In the genomic region with DNA sequence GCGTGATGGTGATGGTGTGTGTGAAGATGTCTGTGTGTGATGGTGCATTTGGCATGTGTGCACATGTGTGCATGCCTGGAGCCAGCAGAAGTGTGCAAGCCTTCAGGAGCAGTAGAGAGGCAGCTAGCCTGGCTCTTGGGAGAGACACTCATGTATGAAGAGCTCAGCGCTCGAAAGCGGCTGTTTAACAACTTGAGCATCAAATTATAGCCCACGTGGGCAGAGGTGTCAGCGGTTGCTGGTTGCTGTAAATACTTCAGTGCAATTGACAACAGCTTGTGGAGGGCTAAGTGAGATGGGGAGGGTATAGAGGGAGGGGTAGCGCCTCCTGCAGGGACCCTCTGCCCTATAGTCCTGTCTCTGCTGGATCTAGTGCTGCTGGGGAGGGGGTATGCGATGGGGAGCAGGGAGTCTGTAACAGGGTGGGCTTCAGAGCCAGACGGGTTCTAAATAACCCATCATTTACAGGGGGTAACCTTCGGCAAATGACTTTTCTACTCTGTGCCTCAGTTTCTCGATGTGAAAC, we compare ENCODE assay signal across 28 cellular contexts. TPM values are rescaled to one million over a fixed set of nuclear protein-coding genes. Genes with fewer than 3 reads are reported as not detected.
DNase-seq lines count a peak whose midpoint lies in the region; ATAC-seq and TF ChIP-seq lines count a peak whose summit lies in the region.
"Had no signal": no experiment of that assay in that cellular context is flagged by ENCODE, and none has a peak within 500 bp of the region (broad histone marks: within the 10 kb centered on the region; RNA-seq: fewer than 3 reads in every experiment).

No MANE protein-coding gene starts in this region.

- no peak overlapping the region for H3K4me3 Mint-ChIP-seq in GM23338
- H3K4me3 Mint-ChIP-seq: IgD-negative memory B cell; T-helper 1 cell treated with Interleukin-12 subunit alpha and Interleukin-12 subunit beta and Interleukin-4 antibody, amounts not matched to agents 30 μg/mL and 1 μg/mL, for 36 hours had no signal

- H3K79me2 ChIP-seq in GM23338 (replicated peaks; ENCODE audit: insufficient read depth), result no peaks in the 10 kb centered on the region

- H3K27ac ChIP-seq in GM23338 (ENCODE audit: low read depth), result no peak overlapping the region
- no peak overlapping the region for H3K27ac ChIP-seq in foreskin keratinocyte
- no peak overlapping the region for H3K27ac ChIP-seq in dorsolateral prefrontal cortex
- H3K27ac ChIP-seq: BLaER1 treated with 17β-estradiol and CSF1 and Interleukin-3, amounts not matched to agents 10 nM and 100 nM; right atrium auricular region; upper lobe of left lung had no signal

- no peaks in the 10 kb centered on the region; the same call in 2 of the 3 replicates for H3K9me3 Mint-ChIP-seq in GM23338
- H3K9me3 Mint-ChIP-seq: T-helper 1 cell treated with Interleukin-12 subunit alpha and Interleukin-12 subunit beta and Interleukin-4 antibody, amounts not matched to agents 30 μg/mL and 1 μg/mL, for 36 hours had no signal

- no peaks in the 10 kb centered on the region for H3K36me3 Mint-ChIP-seq in GM23338 (ENCODE audit: low read depth)
- H3K36me3 Mint-ChIP-seq: IgD-negative memory B cell had no signal

- H3K4me1 Mint-ChIP-seq in GM23338, result peaks cover 27% of the 10 kb centered on the region
- H3K4me1 Mint-ChIP-seq: IgD-negative memory B cell had no signal

- H2AFZ ChIP-seq in GM23338, result no peak overlapping the region

- TF ChIP-seq CTCF in GM23338 (conservative IDR thresholded peaks at IDR 0.05; ENCODE audit: low read depth in 2 of 2) (peak; percentile 18 to 38; a peak in 3 of 4 replicates), foreskin keratinocyte (conservative IDR thresholded peaks at IDR 0.05) (no peak), dorsolateral prefrontal cortex (IDR thresholded peaks at IDR 0.05 in 54 of 56, conservative IDR thresholded peaks at IDR 0.05 in 2 of 56; ENCODE audit: low read depth in 1 of 56, partially characterized antibody in 56 of 56) (no peak)

- no peaks in the 10 kb centered on the region for H4K20me1 ChIP-seq in GM23338 (replicated peaks; ENCODE audit: insufficient read depth)
- H4K20me1 ChIP-seq: BLaER1 treated with 17β-estradiol and CSF1 and Interleukin-3, amounts not matched to agents 10 nM and 100 nM had no signal

- H3F3A ChIP-seq in GM23338 (replicated peaks; ENCODE audit: low read depth), result no peaks in the 10 kb centered on the region

- ATAC-seq in GM23338, result peak; percentile 66
- ATAC-seq in foreskin keratinocyte, result peak; percentile 13
- ATAC-seq: activated CD4-positive, CD25-positive, alpha-beta regulatory T cell treated with anti-CD3 and anti-CD28 coated beads, Interleukin-2, amount 50 U/mL, for 24 hours; HCT116; left ventricle myocardium superior; PC-3 had no signal

- no peak for DNase-seq in GM23338 (ENCODE audit: low spot score)
- peak; percentile 65 for DNase-seq in NCI-H187 treated with DMSO at 0.1 percent for 48 hours (lab: John Stamatoyannopoulos, UW)
- DNase-seq in NCI-H345 treated with DMSO at 0.1 percent for 48 hours (lab: John Stamatoyannopoulos, UW; ENCODE audit: unreplicated experiment), result peak; percentile 60
- no peak for DNase-seq in foreskin keratinocyte
- no peak for DNase-seq in dorsolateral prefrontal cortex
- DNase-seq in SKM-1 (lab: John Stamatoyannopoulos, UW; ENCODE audit: unreplicated experiment), result no peak
- DNase-seq in inferior parietal cortex (ENCODE audit: extremely low spot score), result no peak
- DNase-seq: activated CD4-positive, alpha-beta T cell treated with anti-CD3 and anti-CD28 coated beads, Interleukin-2, amount 50 U/mL, for 48 hours; activated naive CD4-positive, alpha-beta T cell; central memory CD4-positive, alpha-beta T cell; cortex of kidney; erythroblast; GDM1; left ventricle myocardium superior; NK-92 treated with Interleukin-12 subunit alpha and Interleukin-12 subunit beta, amount 100 ng/mL, for 24 hours; PC-3; posterior cingulate gyrus; SK-N-SH; small intestine; stimulated activated naive CD4-positive, alpha-beta T cell; upper lobe of left lung had no signal

- H3K27me3 ChIP-seq in GM23338 (ENCODE audit: insufficient read depth) (peaks cover 14% of the 10 kb centered on the region; the same call in 1 of the 2 replicates), foreskin keratinocyte (peaks cover 61% of the 10 kb centered on the region), dorsolateral prefrontal cortex (peaks cover 0 to 88% (median 59%) of the 10 kb centered on the region in 45 donors)
- H3K27me3 ChIP-seq: BLaER1 treated with 17β-estradiol and CSF1 and Interleukin-3, amounts not matched to agents 10 nM and 100 nM; right atrium auricular region; upper lobe of left lung had no signal

- H3K4me2 ChIP-seq in GM23338, result peak overlapping the region; percentile 58
- H3K4me2 ChIP-seq: BLaER1 treated with 17β-estradiol and CSF1 and Interleukin-3, amounts not matched to agents 10 nM and 100 nM; SK-N-SH had no signal

- intact Hi-C loops in dorsolateral prefrontal cortex (cut with DNase I), result no loop called here

- H3K27me3 Mint-ChIP-seq in GM23338 (ENCODE audit: insufficient read depth, low read depth, poor library complexity), result peaks cover 15% of the 10 kb centered on the region

- H3K36me3 ChIP-seq in GM23338 (ENCODE audit: insufficient read depth), result no peaks in the 10 kb centered on the region
- H3K36me3 ChIP-seq: BLaER1 treated with 17β-estradiol and CSF1 and Interleukin-3, amounts not matched to agents 10 nM and 100 nM; right atrium auricular region; upper lobe of left lung had no signal

- peak overlapping the region; percentile 13; the same call in 1 of the 2 replicates for H3K4me3 ChIP-seq in GM23338
- H3K4me3 ChIP-seq in dorsolateral prefrontal cortex, result no peak overlapping the region
- H3K4me3 ChIP-seq: BLaER1 treated with 17β-estradiol and CSF1 and Interleukin-3, amounts not matched to agents 10 nM and 100 nM; right atrium auricular region; upper lobe of left lung had no signal

- H3K4me1 ChIP-seq in GM23338 (ENCODE audit: insufficient read depth) (peaks cover 34% of the 10 kb centered on the region), foreskin keratinocyte (no peaks in the 10 kb centered on the region)
- H3K4me1 ChIP-seq: BLaER1 treated with 17β-estradiol and CSF1 and Interleukin-3, amounts not matched to agents 10 nM and 100 nM; right atrium auricular region; upper lobe of left lung had no signal

- no peak overlapping the region for H3K27ac Mint-ChIP-seq in GM23338
- H3K27ac Mint-ChIP-seq: IgD-negative memory B cell; T-helper 1 cell treated with Interleukin-12 subunit alpha and Interleukin-12 subunit beta and Interleukin-4 antibody, amounts not matched to agents 30 μg/mL and 1 μg/mL, for 36 hours had no signal

- no peaks in the 10 kb centered on the region for H3K9me2 ChIP-seq in GM23338 (ENCODE audit: insufficient read depth)
- H3K9me2 ChIP-seq: SK-N-SH had no signal

TF ChIP-seq in GM23338, 12 proteins besides CTCF, POLR2A, EP300 and RAD21 (continues in another document):
- no peak for TF ChIP-seq EZH2phosphoT487 (IDR thresholded peaks at IDR 0.05; ENCODE audit: unreplicated experiment)
- no peak for TF ChIP-seq ZNF331 (CRISPR knock-in tag; IDR thresholded peaks at IDR 0.05; ENCODE audit: low read depth)
- TF ChIP-seq REST (IDR thresholded peaks at IDR 0.05; ENCODE audit: unreplicated experiment), result no peak
- TF ChIP-seq EZH2 (IDR thresholded peaks at IDR 0.05; ENCODE audit: low read depth, unreplicated experiment), result no peak

RNA-seq across cellular contexts. Expression of gene FOXD2, which starts 21.5 kb away (rescaled TPM):
- 0.28 TPM in 1 of 2 replicates, not detected in the other for total RNA-seq in GM23338 (2014; rRNA removed; shearing (Covaris generic))
- polyA plus RNA-seq in GM23338 (2016; fragmentation: Nextera tagmentation; extraction: Ambion mirVana) (not detected in 2 replicates), foreskin keratinocyte (0.11 TPM in 2 replicates)
- total RNA-seq in foreskin keratinocyte (0.14 and 0.20 TPM in 2 replicates), dorsolateral prefrontal cortex (1 to 10 TPM in 7 of 120 experiments, under 1 TPM in 72, not detected in 41; 0.09 to 2.0 (median 0.25) TPM)
- total RNA-seq: left ventricle myocardium superior had no signal
- polyA plus RNA-seq: SK-N-SH had no signal

RNA-seq across cellular contexts. Expression of gene FOXE3, which starts 43.2 kb away (rescaled TPM):
- not detected in 2 replicates for total RNA-seq in GM23338 (2014; rRNA removed; shearing (Covaris generic))
- polyA plus RNA-seq in GM23338 (2016; fragmentation: Nextera tagmentation; extraction: Ambion mirVana) (0.17 TPM in 1 of 2 replicates, not detected in the other), foreskin keratinocyte (0.07 and 0.08 TPM in 2 replicates)
- total RNA-seq in foreskin keratinocyte (not detected in 2 replicates), dorsolateral prefrontal cortex (under 1 TPM in 47 of 120 experiments, not detected in 73; 0.19 to 0.78 (median 0.37) TPM)
- total RNA-seq: left ventricle myocardium superior, PC-3, right atrium auricular region, upper lobe of left lung had no signal
- polyA plus RNA-seq: IgD-negative memory B cell, keratinocyte, SK-N-SH, small intestine had no signal

Comparison
In these comparisons a context has a peak if more than half of its experiments do, and no peak if none do; other contexts are left out.
1. DNase-seq: peak in NCI-H187 treated with DMSO at 0.1 percent for 48 hours (single experiment) and NCI-H345 treated with DMSO at 0.1 percent for 48 hours (single experiment); none in GM23338 (single experiment), foreskin keratinocyte (0 of 2), dorsolateral prefrontal cortex (0 of 10), SKM-1 (single experiment) and inferior parietal cortex (single experiment).
2. CTCF ChIP-seq: peak in GM23338 (2 of 2); none in foreskin keratinocyte (single experiment) and dorsolateral prefrontal cortex (0 of 56).